In the genomic region with DNA sequence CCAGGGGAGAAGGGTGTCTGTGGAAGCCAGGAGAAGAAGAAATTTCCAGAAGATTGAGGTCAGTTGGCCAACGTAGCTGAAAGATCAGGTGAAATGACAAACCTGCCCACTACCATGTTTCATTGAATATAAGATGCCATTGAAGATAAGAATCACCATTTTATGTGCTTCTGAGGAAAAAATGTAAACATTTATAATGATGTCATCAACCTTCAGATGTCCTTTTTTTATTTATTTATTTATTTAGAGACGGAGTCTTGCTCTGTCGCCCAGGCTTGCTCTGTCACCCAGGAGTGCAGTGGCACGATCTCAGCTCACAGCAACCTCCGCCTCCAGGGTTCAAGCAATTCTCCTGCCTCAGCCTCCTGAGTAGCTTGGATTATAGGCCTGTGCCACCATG, we compare ENCODE assay signal across 3 cellular contexts.
TF ChIP-seq lines count a peak whose summit lies in the region.

No MANE protein-coding gene starts in this region.

TF ChIP-seq in HepG2, 621 proteins besides CTCF, POLR2A, EP300 and RAD21 (continues in another document):
- TF ChIP-seq, protein P1, sequence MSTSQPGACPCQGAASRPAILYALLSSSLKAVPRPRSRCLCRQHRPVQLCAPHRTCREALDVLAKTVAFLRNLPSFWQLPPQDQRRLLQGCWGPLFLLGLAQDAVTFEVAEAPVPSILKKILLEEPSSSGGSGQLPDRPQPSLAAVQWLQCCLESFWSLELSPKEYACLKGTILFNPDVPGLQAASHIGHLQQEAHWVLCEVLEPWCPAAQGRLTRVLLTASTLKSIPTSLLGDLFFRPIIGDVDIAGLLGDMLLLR (CRISPR knock-in tag; IDR thresholded peaks at IDR 0.05): no peak
- TF ChIP-seq HOXD1 (CRISPR knock-in tag; IDR thresholded peaks at IDR 0.05): no peak
- TF ChIP-seq, protein P2, sequence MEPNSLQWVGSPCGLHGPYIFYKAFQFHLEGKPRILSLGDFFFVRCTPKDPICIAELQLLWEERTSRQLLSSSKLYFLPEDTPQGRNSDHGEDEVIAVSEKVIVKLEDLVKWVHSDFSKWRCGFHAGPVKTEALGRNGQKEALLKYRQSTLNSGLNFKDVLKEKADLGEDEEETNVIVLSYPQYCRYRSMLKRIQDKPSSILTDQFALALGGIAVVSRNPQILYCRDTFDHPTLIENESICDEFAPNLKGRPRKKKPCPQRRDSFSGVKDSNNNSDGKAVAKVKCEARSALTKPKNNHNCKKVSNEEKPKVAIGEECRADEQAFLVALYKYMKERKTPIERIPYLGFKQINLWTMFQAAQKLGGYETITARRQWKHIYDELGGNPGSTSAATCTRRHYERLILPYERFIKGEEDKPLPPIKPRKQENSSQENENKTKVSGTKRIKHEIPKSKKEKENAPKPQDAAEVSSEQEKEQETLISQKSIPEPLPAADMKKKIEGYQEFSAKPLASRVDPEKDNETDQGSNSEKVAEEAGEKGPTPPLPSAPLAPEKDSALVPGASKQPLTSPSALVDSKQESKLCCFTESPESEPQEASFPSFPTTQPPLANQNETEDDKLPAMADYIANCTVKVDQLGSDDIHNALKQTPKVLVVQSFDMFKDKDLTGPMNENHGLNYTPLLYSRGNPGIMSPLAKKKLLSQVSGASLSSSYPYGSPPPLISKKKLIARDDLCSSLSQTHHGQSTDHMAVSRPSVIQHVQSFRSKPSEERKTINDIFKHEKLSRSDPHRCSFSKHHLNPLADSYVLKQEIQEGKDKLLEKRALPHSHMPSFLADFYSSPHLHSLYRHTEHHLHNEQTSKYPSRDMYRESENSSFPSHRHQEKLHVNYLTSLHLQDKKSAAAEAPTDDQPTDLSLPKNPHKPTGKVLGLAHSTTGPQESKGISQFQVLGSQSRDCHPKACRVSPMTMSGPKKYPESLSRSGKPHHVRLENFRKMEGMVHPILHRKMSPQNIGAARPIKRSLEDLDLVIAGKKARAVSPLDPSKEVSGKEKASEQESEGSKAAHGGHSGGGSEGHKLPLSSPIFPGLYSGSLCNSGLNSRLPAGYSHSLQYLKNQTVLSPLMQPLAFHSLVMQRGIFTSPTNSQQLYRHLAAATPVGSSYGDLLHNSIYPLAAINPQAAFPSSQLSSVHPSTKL (CRISPR knock-in tag; IDR thresholded peaks at IDR 0.05): no peak
- no peak for TF ChIP-seq KMT2B (CRISPR knock-in tag; IDR thresholded peaks at IDR 0.05)
- TF ChIP-seq ATF7 (IDR thresholded peaks at IDR 0.05): peak; percentile 93
- TF ChIP-seq ATF7 (CRISPR knock-in tag; IDR thresholded peaks at IDR 0.05): no peak
- TF ChIP-seq, protein P3, sequence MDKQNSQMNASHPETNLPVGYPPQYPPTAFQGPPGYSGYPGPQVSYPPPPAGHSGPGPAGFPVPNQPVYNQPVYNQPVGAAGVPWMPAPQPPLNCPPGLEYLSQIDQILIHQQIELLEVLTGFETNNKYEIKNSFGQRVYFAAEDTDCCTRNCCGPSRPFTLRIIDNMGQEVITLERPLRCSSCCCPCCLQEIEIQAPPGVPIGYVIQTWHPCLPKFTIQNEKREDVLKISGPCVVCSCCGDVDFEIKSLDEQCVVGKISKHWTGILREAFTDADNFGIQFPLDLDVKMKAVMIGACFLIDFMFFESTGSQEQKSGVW (CRISPR knock-in tag; IDR thresholded peaks at IDR 0.05; ENCODE audit: borderline replicate concordance): no peak
- TF ChIP-seq ZNF737 (CRISPR knock-in tag; IDR thresholded peaks at IDR 0.05; ENCODE audit: borderline replicate concordance): no peak

TF ChIP-seq in HEK293, 187 proteins besides CTCF, POLR2A, EP300 and RAD21:
- TF ChIP-seq, protein P4, sequence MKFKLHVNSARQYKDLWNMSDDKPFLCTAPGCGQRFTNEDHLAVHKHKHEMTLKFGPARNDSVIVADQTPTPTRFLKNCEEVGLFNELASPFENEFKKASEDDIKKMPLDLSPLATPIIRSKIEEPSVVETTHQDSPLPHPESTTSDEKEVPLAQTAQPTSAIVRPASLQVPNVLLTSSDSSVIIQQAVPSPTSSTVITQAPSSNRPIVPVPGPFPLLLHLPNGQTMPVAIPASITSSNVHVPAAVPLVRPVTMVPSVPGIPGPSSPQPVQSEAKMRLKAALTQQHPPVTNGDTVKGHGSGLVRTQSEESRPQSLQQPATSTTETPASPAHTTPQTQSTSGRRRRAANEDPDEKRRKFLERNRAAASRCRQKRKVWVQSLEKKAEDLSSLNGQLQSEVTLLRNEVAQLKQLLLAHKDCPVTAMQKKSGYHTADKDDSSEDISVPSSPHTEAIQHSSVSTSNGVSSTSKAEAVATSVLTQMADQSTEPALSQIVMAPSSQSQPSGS (tag by site-specific recombination; IDR thresholded peaks at IDR 0.05; ENCODE audit: low read depth): peak; percentile 84
- no peak for TF ChIP-seq ZNF670 (tag by site-specific recombination; IDR thresholded peaks at IDR 0.05; ENCODE audit: low read depth)
- no peak for TF ChIP-seq ZNF521 (tag by site-specific recombination; IDR thresholded peaks at IDR 0.05)
- TF ChIP-seq ZSCAN23 (tag by site-specific recombination; IDR thresholded peaks at IDR 0.05): no peak

TF ChIP-seq in K562, 482 proteins besides CTCF, POLR2A, EP300 and RAD21:
- TF ChIP-seq, protein P5, sequence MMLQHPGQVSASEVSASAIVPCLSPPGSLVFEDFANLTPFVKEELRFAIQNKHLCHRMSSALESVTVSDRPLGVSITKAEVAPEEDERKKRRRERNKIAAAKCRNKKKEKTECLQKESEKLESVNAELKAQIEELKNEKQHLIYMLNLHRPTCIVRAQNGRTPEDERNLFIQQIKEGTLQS (IDR thresholded peaks at IDR 0.05): peak; percentile 45; the same call in 1 of the 2 replicates
- TF ChIP-seq, protein P5 (CRISPR knock-in tag; conservative IDR thresholded peaks at IDR 0.05): no peak
- TF ChIP-seq, protein P6, sequence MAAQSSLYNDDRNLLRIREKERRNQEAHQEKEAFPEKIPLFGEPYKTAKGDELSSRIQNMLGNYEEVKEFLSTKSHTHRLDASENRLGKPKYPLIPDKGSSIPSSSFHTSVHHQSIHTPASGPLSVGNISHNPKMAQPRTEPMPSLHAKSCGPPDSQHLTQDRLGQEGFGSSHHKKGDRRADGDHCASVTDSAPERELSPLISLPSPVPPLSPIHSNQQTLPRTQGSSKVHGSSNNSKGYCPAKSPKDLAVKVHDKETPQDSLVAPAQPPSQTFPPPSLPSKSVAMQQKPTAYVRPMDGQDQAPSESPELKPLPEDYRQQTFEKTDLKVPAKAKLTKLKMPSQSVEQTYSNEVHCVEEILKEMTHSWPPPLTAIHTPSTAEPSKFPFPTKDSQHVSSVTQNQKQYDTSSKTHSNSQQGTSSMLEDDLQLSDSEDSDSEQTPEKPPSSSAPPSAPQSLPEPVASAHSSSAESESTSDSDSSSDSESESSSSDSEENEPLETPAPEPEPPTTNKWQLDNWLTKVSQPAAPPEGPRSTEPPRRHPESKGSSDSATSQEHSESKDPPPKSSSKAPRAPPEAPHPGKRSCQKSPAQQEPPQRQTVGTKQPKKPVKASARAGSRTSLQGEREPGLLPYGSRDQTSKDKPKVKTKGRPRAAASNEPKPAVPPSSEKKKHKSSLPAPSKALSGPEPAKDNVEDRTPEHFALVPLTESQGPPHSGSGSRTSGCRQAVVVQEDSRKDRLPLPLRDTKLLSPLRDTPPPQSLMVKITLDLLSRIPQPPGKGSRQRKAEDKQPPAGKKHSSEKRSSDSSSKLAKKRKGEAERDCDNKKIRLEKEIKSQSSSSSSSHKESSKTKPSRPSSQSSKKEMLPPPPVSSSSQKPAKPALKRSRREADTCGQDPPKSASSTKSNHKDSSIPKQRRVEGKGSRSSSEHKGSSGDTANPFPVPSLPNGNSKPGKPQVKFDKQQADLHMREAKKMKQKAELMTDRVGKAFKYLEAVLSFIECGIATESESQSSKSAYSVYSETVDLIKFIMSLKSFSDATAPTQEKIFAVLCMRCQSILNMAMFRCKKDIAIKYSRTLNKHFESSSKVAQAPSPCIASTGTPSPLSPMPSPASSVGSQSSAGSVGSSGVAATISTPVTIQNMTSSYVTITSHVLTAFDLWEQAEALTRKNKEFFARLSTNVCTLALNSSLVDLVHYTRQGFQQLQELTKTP (IDR thresholded peaks at IDR 0.05; ENCODE audit: low read depth in 1 of 2, partially characterized antibody in 2 of 2): no peak
- TF ChIP-seq POLR3G (IDR thresholded peaks at IDR 0.05; ENCODE audit: extremely low read depth, insufficient read length, insufficient replicate concordance): no peak
- TF ChIP-seq, protein P7, sequence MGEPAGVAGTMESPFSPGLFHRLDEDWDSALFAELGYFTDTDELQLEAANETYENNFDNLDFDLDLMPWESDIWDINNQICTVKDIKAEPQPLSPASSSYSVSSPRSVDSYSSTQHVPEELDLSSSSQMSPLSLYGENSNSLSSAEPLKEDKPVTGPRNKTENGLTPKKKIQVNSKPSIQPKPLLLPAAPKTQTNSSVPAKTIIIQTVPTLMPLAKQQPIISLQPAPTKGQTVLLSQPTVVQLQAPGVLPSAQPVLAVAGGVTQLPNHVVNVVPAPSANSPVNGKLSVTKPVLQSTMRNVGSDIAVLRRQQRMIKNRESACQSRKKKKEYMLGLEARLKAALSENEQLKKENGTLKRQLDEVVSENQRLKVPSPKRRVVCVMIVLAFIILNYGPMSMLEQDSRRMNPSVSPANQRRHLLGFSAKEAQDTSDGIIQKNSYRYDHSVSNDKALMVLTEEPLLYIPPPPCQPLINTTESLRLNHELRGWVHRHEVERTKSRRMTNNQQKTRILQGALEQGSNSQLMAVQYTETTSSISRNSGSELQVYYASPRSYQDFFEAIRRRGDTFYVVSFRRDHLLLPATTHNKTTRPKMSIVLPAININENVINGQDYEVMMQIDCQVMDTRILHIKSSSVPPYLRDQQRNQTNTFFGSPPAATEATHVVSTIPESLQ (CRISPR knock-in tag; IDR thresholded peaks at IDR 0.05): no peak
TF ChIP-seq in K562: peak in this region for 1.
